Comparison of ENCODE assay signal across 8 cellular contexts in genomic region chr21:45973475-45974072, GRCh38. TPM values are rescaled to one million over a fixed set of nuclear protein-coding genes. Genes with fewer than 3 reads are reported as not detected.
DNase-seq lines count a peak whose midpoint lies in the region; ATAC-seq, FAIRE-seq and TF ChIP-seq lines count a peak whose summit lies in the region.

No MANE protein-coding gene starts in this region.

- H3K9me3 Mint-ChIP-seq in mesothelial cell of epicardium, result no peaks in the 10 kb centered on the region

- DNase-seq in Ammon's horn (ENCODE audit: low spot score) (peak; percentile 40), H4 (ENCODE audit: low spot score) (peak; percentile 76), NCI-H526 treated with DMSO at 0.1 percent for 48 hours (lab: John Stamatoyannopoulos, UW) (peak; percentile 25), mesothelial cell of epicardium (ENCODE audit: low spot score in 2 of 2, unreplicated experiment in 2 of 2) (peak in 1 of 2 experiments; percentile 84)
- DNase-seq in activated CD8-positive, alpha-beta memory T cell treated with anti-CD3 and anti-CD28 coated beads, Interleukin-2, amount 50 U/mL, for 24 hours (ENCODE audit: extremely low read depth), result peak; percentile 56
- peak; percentile 73 to 78 for DNase-seq in stimulated activated CD8-positive, alpha-beta memory T cell treated with anti-CD3 and anti-CD28 coated beads, Interleukin-15, amount 100 ng/mL, for 4 hours (ENCODE audit: low read depth in 2 of 2)

- peak overlapping the region; percentile 94 for H3K27ac Mint-ChIP-seq in mesothelial cell of epicardium

- peak; percentile 58 for TF ChIP-seq CTCF in mesothelial cell of epicardium (IDR thresholded peaks at IDR 0.05; ENCODE audit: unreplicated experiment)

- no peak for ATAC-seq in GM19463 (IDR thresholded peaks at IDR 0.05; ENCODE audit: unreplicated experiment)

- no peaks in the 10 kb centered on the region for H3K36me3 Mint-ChIP-seq in mesothelial cell of epicardium

- peak; percentile 33 for FAIRE-seq in endometrium (lab: Jason Lieb, UNC)

- H3K4me1 Mint-ChIP-seq in mesothelial cell of epicardium, result peaks cover 38% of the 10 kb centered on the region

- H3K27me3 Mint-ChIP-seq in mesothelial cell of epicardium (ENCODE audit: low read depth), result peaks cover 40% of the 10 kb centered on the region

- peak overlapping the region; percentile 72 for H3K4me3 Mint-ChIP-seq in mesothelial cell of epicardium

RNA-seq across cellular contexts. Expression of gene COL6A1, which starts 8.0 kb away (rescaled TPM):
- 29.6 and 34.1 TPM in 2 replicates for total RNA-seq in H4 (2014; rRNA removed; shearing (Covaris generic))
- 539 to 636 TPM (median 611 TPM) in 3 replicates for total RNA-seq in mesothelial cell of epicardium

Comparison
In these comparisons a context has a peak if more than half of its experiments do, and no peak if none do; other contexts are left out.
1. RNA of gene COL6A1, which starts 8.0 kb away (total RNA-seq): 539 to 636 TPM in mesothelial cell of epicardium; 29.6 to 34.1 TPM in H4; every median in the first group is over 10 times any median in the second.